ENCODE assay signal across 16 cellular contexts in genomic region chr9:93231121-93231694, GRCh38. TPM values are rescaled to one million over a fixed set of nuclear protein-coding genes. Genes with fewer than 3 reads are reported as not detected.
DNase-seq lines count a peak whose midpoint lies in the region; ATAC-seq, FAIRE-seq and TF ChIP-seq lines count a peak whose summit lies in the region.
"Had no signal": no experiment of that assay in that cellular context is flagged by ENCODE, and none has a peak within 500 bp of the region (broad histone marks: within the 10 kb centered on the region; RNA-seq: fewer than 3 reads in every experiment).

No MANE protein-coding gene starts in this region.

- H3K36me3 ChIP-seq in pancreas, result peaks cover 0 to 2% (median 0%) of the 10 kb centered on the region in 3 donors

- H3K9me3 Mint-ChIP-seq in effector memory CD8-positive, alpha-beta T cell, result no peaks in the 10 kb centered on the region

- peak; percentile 16 for ATAC-seq in effector memory CD8-positive, alpha-beta T cell (replicated peaks)
- ATAC-seq in pancreas, result peak; percentile 86 to 92 (median 90)
- no peak for ATAC-seq in GM21367 (IDR thresholded peaks at IDR 0.05; ENCODE audit: unreplicated experiment)
- no peak for ATAC-seq in HG02885 (IDR thresholded peaks at IDR 0.05; ENCODE audit: poor library complexity, unreplicated experiment)
- ATAC-seq: activated CD4-positive, alpha-beta T cell treated with anti-CD3 and anti-CD28 coated beads for 36 hours; foreskin keratinocyte had no signal

- intact Hi-C loops in pancreas (cut with DNase I), result loop anchor here in 1 of 3 donors (5.0 kb wide), 1 partner anchor 34 kb away; no protein-coding TSS in a partner anchor

- no peak for TF ChIP-seq CTCF in pancreas (IDR thresholded peaks at IDR 0.05)

- peak overlapping the region; percentile 54 to 95 (median 87) for H3K27ac ChIP-seq in pancreas
- H3K27ac ChIP-seq: foreskin keratinocyte had no signal

- no peaks in the 10 kb centered on the region for H3K9me3 ChIP-seq in pancreas

- peaks cover 4 to 11% of the 10 kb centered on the region in 2 donors for H3K4me1 Mint-ChIP-seq in effector memory CD8-positive, alpha-beta T cell (ENCODE audit: low read depth in 2 of 2)
- H3K4me1 Mint-ChIP-seq: activated CD4-positive, alpha-beta T cell treated with anti-CD3 and anti-CD28 coated beads for 36 hours had no signal

- peak; percentile 2 for DNase-seq in CMK (ENCODE audit: low read depth)
- peak; percentile 69 for DNase-seq in NCI-H1105 treated with DMSO at 0.1 percent for 48 hours (lab: John Stamatoyannopoulos, UW)
- DNase-seq in effector memory CD8-positive, alpha-beta T cell, result no peak
- peak; percentile 90 to 98 (median 96) for DNase-seq in pancreas
- no peak for DNase-seq in NCI-H146 treated with DMSO at 0.1 percent for 48 hours (lab: John Stamatoyannopoulos, UW; ENCODE audit: unreplicated experiment)
- DNase-seq in NOMO-1 treated with DMSO at 0.1 percent for 48 hours (lab: John Stamatoyannopoulos, UW; ENCODE audit: unreplicated experiment), result no peak
- DNase-seq: activated CD4-positive, alpha-beta T cell treated with anti-CD3 and anti-CD28 coated beads for 36 hours; activated naive CD4-positive, alpha-beta T cell treated with anti-CD3 and anti-CD28 coated beads, Interleukin-2, amount 50 U/mL, for 16 hours; foreskin keratinocyte; SHP77 treated with DMSO at 0.1 percent for 48 hours had no signal

- no peaks in the 10 kb centered on the region for H3K27me3 ChIP-seq in pancreas

- no peak overlapping the region for H3K4me3 Mint-ChIP-seq in effector memory CD8-positive, alpha-beta T cell
- H3K4me3 Mint-ChIP-seq: activated CD4-positive, alpha-beta T cell treated with anti-CD3 and anti-CD28 coated beads for 36 hours had no signal

- H3K27ac Mint-ChIP-seq in effector memory CD8-positive, alpha-beta T cell, result no peak overlapping the region
- H3K27ac Mint-ChIP-seq: activated CD4-positive, alpha-beta T cell treated with anti-CD3 and anti-CD28 coated beads for 36 hours had no signal

- peaks cover 2% of the 10 kb centered on the region for H3K36me3 Mint-ChIP-seq in effector memory CD8-positive, alpha-beta T cell (ENCODE audit: insufficient read depth)

- FAIRE-seq in pancreas (lab: Jason Lieb, UNC), result no peak
- FAIRE-seq: colon had no signal

- 16 to 19% methylated on average over 16 of the region's 16 CpGs for WGBS in pancreas, 2 donors

- H3K4me3 ChIP-seq in pancreas, result no peak overlapping the region
- H3K4me3 ChIP-seq: lung, skin epidermis had no signal

- H3K27me3 Mint-ChIP-seq in effector memory CD8-positive, alpha-beta T cell, result peaks cover 41 to 71% of the 10 kb centered on the region in 2 donors

- H3K4me1 ChIP-seq in pancreas, result peaks cover 19 to 61% (median 50%) of the 10 kb centered on the region in 3 donors
- H3K4me1 ChIP-seq: foreskin keratinocyte had no signal

RNA-seq across cellular contexts. Expression of gene WNK2, which starts 47.3 kb away (rescaled TPM):
- total RNA-seq in pancreas, result 100 to 1,000 TPM in 1 of 6 donors, 10 to 100 TPM in 5; 53.5 to 114 (median 89.4) TPM
- polyA plus RNA-seq in pancreas, result 100 to 1,000 TPM in 1 of 2 donors, 10 to 100 TPM in 1; 77.4 to 121 TPM
- polyA plus RNA-seq: BJ had no signal

Comparison
In these comparisons a context has a peak if more than half of its experiments do, and no peak if none do; other contexts are left out.
1. DNase-seq: peak in CMK (single experiment), NCI-H1105 treated with DMSO at 0.1 percent for 48 hours (single experiment) and pancreas (6 of 6); none in effector memory CD8-positive, alpha-beta T cell (0 of 3), NCI-H146 treated with DMSO at 0.1 percent for 48 hours (single experiment) and NOMO-1 treated with DMSO at 0.1 percent for 48 hours (single experiment).
2. ATAC-seq: peak in effector memory CD8-positive, alpha-beta T cell (single experiment) and pancreas (4 of 4); none in GM21367 (single experiment) and HG02885 (single experiment).